16 cellular contexts compared by ENCODE assay signal in genomic region chrX:153882557-153882956, GRCh38. TPM values are rescaled to one million over a fixed set of nuclear protein-coding genes. Genes with fewer than 3 reads are reported as not detected.
DNase-seq lines count a peak whose midpoint lies in the region; ATAC-seq and TF ChIP-seq lines count a peak whose summit lies in the region.
"Had no signal": no experiment of that assay in that cellular context is flagged by ENCODE, and none has a peak within 500 bp of the region (broad histone marks: within the 10 kb centered on the region; RNA-seq: fewer than 3 reads in every experiment).

No MANE protein-coding gene starts in this region.

- peak overlapping the region; percentile 74 for H3K4ac ChIP-seq in mesendoderm (ENCODE audit: low read depth, low read length)

- H3K4me3 ChIP-seq in HEK293 (ENCODE audit: low read depth, low read length) (no peak overlapping the region), mesendoderm (ENCODE audit: low read length) (no peak overlapping the region)
- H3K4me3 ChIP-seq: K562 had no signal

- no peak for ATAC-seq in WTC11
- no peak for ATAC-seq in activated T-helper 17 cell treated with anti-CD3 and anti-CD28 coated beads, Interleukin-2, amount 50 U/mL, for 72 hours (replicated peaks)
- no peak for ATAC-seq in left ventricle myocardium superior

- peak overlapping the region; percentile 20 for H3K56ac ChIP-seq in mesendoderm (ENCODE audit: low read length)

- peaks cover under 1% of the 10 kb centered on the region for H3K27me3 Mint-ChIP-seq in WTC11 (ENCODE audit: low read depth)
- peaks cover 10% of the 10 kb centered on the region for H3K27me3 Mint-ChIP-seq in activated T-helper 17 cell treated with anti-CD3 and anti-CD28 coated beads, Interleukin-2, amount 50 U/mL, for 72 hours

- no peak overlapping the region for H2BK5ac ChIP-seq in mesendoderm (ENCODE audit: low read length)

- no peak overlapping the region for H3K23ac ChIP-seq in mesendoderm (ENCODE audit: low read length)

- peak overlapping the region; percentile 35 for H3K9ac ChIP-seq in mesendoderm (ENCODE audit: low read length)

- no CpG with 5 or more reads among the region's 7 CpGs for WGBS in mesendoderm (ENCODE audit: extremely low coverage, insufficient coverage, low lambda C conversion rate)

- intact Hi-C loops in left ventricle myocardium superior (cut with micrococcal nuclease), result no loop called here

- peak overlapping the region; percentile 33 for H3K18ac ChIP-seq in mesendoderm (ENCODE audit: low read length)

- peaks cover 53% of the 10 kb centered on the region for H3K4me1 Mint-ChIP-seq in WTC11
- peaks cover 4% of the 10 kb centered on the region for H3K4me1 Mint-ChIP-seq in activated T-helper 17 cell treated with anti-CD3 and anti-CD28 coated beads, Interleukin-2, amount 50 U/mL, for 72 hours

- H2BK120ac ChIP-seq in mesendoderm (ENCODE audit: low read depth, low read length), result no peak overlapping the region

- no peaks in the 10 kb centered on the region for H3K9me3 Mint-ChIP-seq in WTC11
- no peaks in the 10 kb centered on the region for H3K9me3 Mint-ChIP-seq in activated T-helper 17 cell treated with anti-CD3 and anti-CD28 coated beads, Interleukin-2, amount 50 U/mL, for 72 hours

- no peaks in the 10 kb centered on the region for H3K27me3 ChIP-seq in mesendoderm (ENCODE audit: insufficient read depth, low read length, poor library complexity)

- H3K4me3 Mint-ChIP-seq in WTC11, result peak overlapping the region; percentile 26; the same call in 1 of the 2 replicates
- no peak overlapping the region for H3K4me3 Mint-ChIP-seq in activated T-helper 17 cell treated with anti-CD3 and anti-CD28 coated beads, Interleukin-2, amount 50 U/mL, for 72 hours

- H3K27ac ChIP-seq in HEK293 (ENCODE audit: extremely low read depth, low read depth, low read length) (no peak overlapping the region), mesendoderm (ENCODE audit: low read depth, low read length) (no peak overlapping the region)

- CTCF ChIA-PET in HEK293 (lab: Yijun Ruan, JAX) (interaction anchor here (0.6 kb wide), 2 partner anchors 41 to 252 kb away, joined by 5 read pairs; no protein-coding TSS in a partner anchor), WTC11 (lab: Charles Lee) (interaction anchor here (0.7 to 0.8 kb wide), 2 partner anchors 47 to 77 kb away, joined by 3 read pairs; no protein-coding TSS in a partner anchor)

- H3K4me1 ChIP-seq in HEK293 (ENCODE audit: control insufficient read depth, insufficient read depth, low read length) (no peaks in the 10 kb centered on the region), mesendoderm (ENCODE audit: control insufficient read depth, low read depth, low read length) (peaks cover 15% of the 10 kb centered on the region)

- H4K5ac ChIP-seq in mesendoderm (ENCODE audit: low read length), result no peak overlapping the region

- POLR2A ChIA-PET in HEK293 (lab: Yijun Ruan, JAX) (no interaction called here), WTC11 (lab: Charles Lee) (interaction anchor here (1.9 kb wide), 1 partner anchor 45 kb away, joined by 6 read pairs; no protein-coding TSS in a partner anchor)

- H3K36me3 ChIP-seq in HEK293 (ENCODE audit: control insufficient read depth in 2 of 2, insufficient read depth in 1 of 2, low read length in 2 of 2) (no peaks in the 10 kb centered on the region), mesendoderm (ENCODE audit: control insufficient read depth, insufficient read depth, low read length) (no peaks in the 10 kb centered on the region)

- no peak for DNase-seq in WTC11 (ENCODE audit: low spot score)
- DNase-seq in mesendoderm, result no peak
- DNase-seq in activated effector memory CD4-positive, alpha-beta T cell treated with Interleukin-2 at 50 U/mL for 16 hours, result no peak
- DNase-seq in left ventricle myocardium superior, result no peak
- DNase-seq in NCI-H524 (lab: John Stamatoyannopoulos, UW), result no peak
- DNase-seq: H9, NCI-H1048, NCI-H1694 had no signal

- H3K36me3 Mint-ChIP-seq in WTC11, result no peaks in the 10 kb centered on the region
- no peaks in the 10 kb centered on the region for H3K36me3 Mint-ChIP-seq in activated T-helper 17 cell treated with anti-CD3 and anti-CD28 coated beads, Interleukin-2, amount 50 U/mL, for 72 hours (ENCODE audit: low read depth)

- no peak overlapping the region for H4K8ac ChIP-seq in mesendoderm (ENCODE audit: low read depth, low read length)

- no peak overlapping the region for H2BK15ac ChIP-seq in mesendoderm (replicated peaks; ENCODE audit: low read depth)

- no peak overlapping the region for H2AK5ac ChIP-seq in mesendoderm (ENCODE audit: low read length)

- peaks cover 2% of the 10 kb centered on the region for H3K79me2 ChIP-seq in mesendoderm (ENCODE audit: control insufficient read depth, insufficient read depth, low read length)

- H3K27ac Mint-ChIP-seq in WTC11, result no peak overlapping the region
- H3K27ac Mint-ChIP-seq in activated T-helper 17 cell treated with anti-CD3 and anti-CD28 coated beads, Interleukin-2, amount 50 U/mL, for 72 hours, result no peak overlapping the region
- H3K27ac Mint-ChIP-seq: H9 had no signal

- H3K79me1 ChIP-seq in mesendoderm (ENCODE audit: low read length), result no peaks in the 10 kb centered on the region

- no peaks in the 10 kb centered on the region for H3K9me3 ChIP-seq in HEK293 (ENCODE audit: control insufficient read depth, insufficient read depth, low read depth, low read length)

- no peak overlapping the region for H3K4me2 ChIP-seq in mesendoderm (ENCODE audit: low read length)

- TF ChIP-seq CTCF in HEK293 (tag by site-specific recombination; IDR thresholded peaks at IDR 0.05), result no peak
- TF ChIP-seq CTCF in WTC11 (IDR thresholded peaks at IDR 0.05), result no peak

TF ChIP-seq in HEK293, 187 proteins besides CTCF, POLR2A, EP300 and RAD21:
- TF ChIP-seq KLF1 (tag by site-specific recombination; IDR thresholded peaks at IDR 0.05) (0 out of 2 replicates have a peak, but pooled peaks have one; percentile 20), ZNF830 (tag by site-specific recombination; IDR thresholded peaks at IDR 0.05; ENCODE audit: low read depth) (no peak)
TF ChIP-seq in HEK293: peak in this region for 1.

TF ChIP-seq in WTC11, 78 proteins besides CTCF, POLR2A, EP300 and RAD21 (continues in another document):
- TF ChIP-seq E2F5 (CRISPR knock-in tag; IDR thresholded peaks at IDR 0.05) (no peak), KAT7 (CRISPR knock-in tag; IDR thresholded peaks at IDR 0.05; ENCODE audit: borderline replicate concordance) (no peak), MAX (CRISPR knock-in tag; IDR thresholded peaks at IDR 0.05) (no peak), USF1 (CRISPR knock-in tag; IDR thresholded peaks at IDR 0.05) (no peak)

RNA-seq across cellular contexts. Expression of gene L1CAM, which starts 3.4 kb away (rescaled TPM):
- total RNA-seq in WTC11 (2021) (40.2 to 55.2 TPM (median 49.4 TPM) in 3 replicates), left ventricle myocardium superior (4.8 TPM)
- 11.3 TPM for polyA plus RNA-seq in mesendoderm (2013, experiment 1 of 2)
- polyA plus RNA-seq in mesendoderm (2013, experiment 2 of 2), result 10.2 TPM
- 1 to 10 TPM; 2.3 to 2.4 TPM for total RNA-seq in activated T-helper 17 cell treated with anti-CD3 and anti-CD28 coated beads, Interleukin-2, amount 50 U/mL, for 72 hours
- total RNA-seq: HT-29 had no signal

RNA-seq across cellular contexts. Expression of gene AVPR2, which starts 21.9 kb away (rescaled TPM):
- total RNA-seq in WTC11 (2021) (0.11 TPM in 1 of 3 replicates, not detected in the others), left ventricle myocardium superior (3.3 TPM)
- 0.03 TPM for polyA plus RNA-seq in mesendoderm (2013, experiment 1 of 2)
- 0.03 TPM for polyA plus RNA-seq in mesendoderm (2013, experiment 2 of 2)
- total RNA-seq in activated T-helper 17 cell treated with anti-CD3 and anti-CD28 coated beads, Interleukin-2, amount 50 U/mL, for 72 hours, result under 1 TPM in 1 of 2 donors, not detected in 1; 0.32 TPM
- total RNA-seq: H9, HT-29, K562, NCI-H460, RPMI7951 had no signal
- polyA plus RNA-seq: AG04450, BJ, K562 had no signal

RNA-seq across cellular contexts. Expression of gene ARHGAP4, which starts 43.5 kb away (rescaled TPM):
- total RNA-seq in WTC11 (2021) (52.1 to 66.9 TPM (median 65.3 TPM) in 3 replicates), left ventricle myocardium superior (10.0 TPM)
- polyA plus RNA-seq in mesendoderm (2013, experiment 1 of 2), result 12.4 TPM
- polyA plus RNA-seq in mesendoderm (2013, experiment 2 of 2), result 12.0 TPM
- 100 to 1,000 TPM; 105 to 147 TPM for total RNA-seq in activated T-helper 17 cell treated with anti-CD3 and anti-CD28 coated beads, Interleukin-2, amount 50 U/mL, for 72 hours

RNA-seq across cellular contexts. Expression of gene PDZD4, which starts 52.2 kb away (rescaled TPM):
- total RNA-seq in WTC11 (2021) (120 to 175 TPM (median 161 TPM) in 3 replicates), left ventricle myocardium superior (2.6 TPM)
- 45.7 TPM for polyA plus RNA-seq in mesendoderm (2013, experiment 1 of 2)
- polyA plus RNA-seq in mesendoderm (2013, experiment 2 of 2), result 46.5 TPM
- total RNA-seq in activated T-helper 17 cell treated with anti-CD3 and anti-CD28 coated beads, Interleukin-2, amount 50 U/mL, for 72 hours, result 1 to 10 TPM; 1.3 to 8.0 TPM

RNA-seq across cellular contexts. Expression of gene NAA10, which starts 52.3 kb away (rescaled TPM):
- total RNA-seq in WTC11 (2021) (97.1 to 107 TPM (median 101 TPM) in 3 replicates), left ventricle myocardium superior (72.2 TPM)
- 120 TPM for polyA plus RNA-seq in mesendoderm (2013, experiment 1 of 2)
- polyA plus RNA-seq in mesendoderm (2013, experiment 2 of 2), result 121 TPM
- total RNA-seq in activated T-helper 17 cell treated with anti-CD3 and anti-CD28 coated beads, Interleukin-2, amount 50 U/mL, for 72 hours, result 100 to 1,000 TPM in 1 of 2 donors, 10 to 100 TPM in 1; 74.7 to 146 TPM
